ENCODE assay signal across 18 cellular contexts in the genomic region with DNA sequence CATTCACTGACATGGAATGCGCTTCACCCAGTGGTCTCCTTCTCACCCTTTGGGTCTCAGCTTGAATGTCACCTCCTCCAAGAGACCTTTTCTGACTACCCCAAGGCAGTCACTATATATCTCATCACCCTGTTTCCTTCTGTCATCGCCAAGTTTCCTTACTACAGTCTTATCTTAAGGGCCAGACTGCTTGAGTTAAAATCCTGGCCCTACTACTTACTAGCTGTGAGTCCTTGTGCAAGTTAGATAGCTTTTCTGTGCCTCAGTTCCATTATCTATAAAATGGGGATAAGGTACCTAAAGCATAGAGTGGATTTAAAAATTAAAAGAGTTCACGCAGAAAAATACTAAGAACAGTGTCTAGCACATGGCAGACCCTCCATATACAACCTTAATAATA.
DNase-seq lines count a peak whose midpoint lies in the region; ATAC-seq, FAIRE-seq and TF ChIP-seq lines count a peak whose summit lies in the region.
"Had no signal": no experiment of that assay in that cellular context is flagged by ENCODE, and none has a peak within 500 bp of the region (broad histone marks: within the 10 kb centered on the region; RNA-seq: fewer than 3 reads in every experiment).

No MANE protein-coding gene starts in this region.

- H3K36me3 ChIP-seq in BLaER1: no peaks in the 10 kb centered on the region
- H3K36me3 ChIP-seq: stomach had no signal

- no peak overlapping the region for H3K4me3 ChIP-seq in BLaER1
- H3K4me3 ChIP-seq: SK-N-MC, stomach had no signal

- ATAC-seq in GM19328 (IDR thresholded peaks at IDR 0.05; ENCODE audit: unreplicated experiment): peak; percentile 6
- peak; percentile 12 for ATAC-seq in HG03342 (IDR thresholded peaks at IDR 0.05; ENCODE audit: unreplicated experiment)
- ATAC-seq in central memory CD8-positive, alpha-beta T cell (replicated peaks; ENCODE audit: extremely low read depth, poor library complexity, severe bottlenecking): no peak
- no peak for ATAC-seq in activated CD4-positive, CD25-positive, alpha-beta regulatory T cell treated with anti-CD3 and anti-CD28 coated beads, Interleukin-2, amount 50 U/mL, for 24 hours

- peak overlapping the region; percentile 69 for H3K4me2 ChIP-seq in BLaER1

- FAIRE-seq in frontal cortex (lab: Jason Lieb, UNC): no peak
- FAIRE-seq: D721Med, endometrium had no signal

- H3K9ac ChIP-seq in BLaER1: no peak overlapping the region

- no peaks in the 10 kb centered on the region for H4K20me1 ChIP-seq in BLaER1

- peaks cover 18% of the 10 kb centered on the region for H3K4me1 ChIP-seq in BLaER1
- H3K4me1 ChIP-seq: foreskin keratinocyte had no signal

- H3K27ac ChIP-seq in BLaER1: no peak overlapping the region
- H3K27ac ChIP-seq: foreskin keratinocyte, SK-N-MC, stomach, VCaP had no signal

- no peaks in the 10 kb centered on the region for H3K36me3 Mint-ChIP-seq in central memory CD8-positive, alpha-beta T cell (ENCODE audit: insufficient read depth)
- H3K36me3 Mint-ChIP-seq in osteocyte (ENCODE audit: unreplicated experiment): no peaks in the 10 kb centered on the region

- H3K9me3 Mint-ChIP-seq in central memory CD8-positive, alpha-beta T cell: no peaks in the 10 kb centered on the region
- no peaks in the 10 kb centered on the region for H3K9me3 Mint-ChIP-seq in osteocyte (ENCODE audit: unreplicated experiment)
- H3K9me3 Mint-ChIP-seq: H9 had no signal

- peak overlapping the region; percentile 50 for H3K27ac Mint-ChIP-seq in central memory CD8-positive, alpha-beta T cell (ENCODE audit: low read depth)
- H3K27ac Mint-ChIP-seq in osteocyte (ENCODE audit: unreplicated experiment): no peak overlapping the region
- H3K27ac Mint-ChIP-seq: H9 had no signal

- DNase-seq in central memory CD8-positive, alpha-beta T cell (ENCODE audit: low spot score in 2 of 2): no peak
- DNase-seq in osteocyte (ENCODE audit: extremely low spot score, unreplicated experiment) (no peak), frontal cortex (ENCODE audit: low spot score in 2 of 2) (no peak), activated gamma-delta T cell treated with Interleukin-2 at 50 U/mL for 16 hours (no peak)
- DNase-seq: activated CD8-positive, alpha-beta memory T cell treated with anti-CD3 and anti-CD28 coated beads, Interleukin-2, amount 50 U/mL, for 4 hours; H9; NCI-H1092 treated with DMSO at 0.1 percent for 48 hours; nucleus accumbens had no signal

- peaks cover 17% of the 10 kb centered on the region for H3K4me1 Mint-ChIP-seq in central memory CD8-positive, alpha-beta T cell
- H3K4me1 Mint-ChIP-seq in osteocyte (ENCODE audit: unreplicated experiment): no peaks in the 10 kb centered on the region
- H3K4me1 Mint-ChIP-seq: H9 had no signal

- no peaks in the 10 kb centered on the region for H3K9me3 ChIP-seq in BLaER1
- H3K9me3 ChIP-seq: stomach had no signal

- H3K27me3 ChIP-seq in BLaER1: no peaks in the 10 kb centered on the region
- H3K27me3 ChIP-seq: foreskin keratinocyte had no signal

- H3K4me3 Mint-ChIP-seq in central memory CD8-positive, alpha-beta T cell: peak overlapping the region; percentile 19
- no peak overlapping the region for H3K4me3 Mint-ChIP-seq in osteocyte (ENCODE audit: unreplicated experiment)
- H3K4me3 Mint-ChIP-seq: H9 had no signal

- no peak for TF ChIP-seq CTCF in osteocyte (IDR thresholded peaks at IDR 0.05)

- peaks cover 31% of the 10 kb centered on the region for H3K27me3 Mint-ChIP-seq in central memory CD8-positive, alpha-beta T cell
- H3K27me3 Mint-ChIP-seq in osteocyte (ENCODE audit: unreplicated experiment): peaks cover 10% of the 10 kb centered on the region

Comparison
In these comparisons a context has a peak if more than half of its experiments do, and no peak if none do; other contexts are left out.
1. ATAC-seq: peak in GM19328 (single experiment) and HG03342 (single experiment); none in central memory CD8-positive, alpha-beta T cell (single experiment) and activated CD4-positive, CD25-positive, alpha-beta regulatory T cell treated with anti-CD3 and anti-CD28 coated beads, Interleukin-2, amount 50 U/mL, for 24 hours (0 of 2).